In the genomic region with DNA sequence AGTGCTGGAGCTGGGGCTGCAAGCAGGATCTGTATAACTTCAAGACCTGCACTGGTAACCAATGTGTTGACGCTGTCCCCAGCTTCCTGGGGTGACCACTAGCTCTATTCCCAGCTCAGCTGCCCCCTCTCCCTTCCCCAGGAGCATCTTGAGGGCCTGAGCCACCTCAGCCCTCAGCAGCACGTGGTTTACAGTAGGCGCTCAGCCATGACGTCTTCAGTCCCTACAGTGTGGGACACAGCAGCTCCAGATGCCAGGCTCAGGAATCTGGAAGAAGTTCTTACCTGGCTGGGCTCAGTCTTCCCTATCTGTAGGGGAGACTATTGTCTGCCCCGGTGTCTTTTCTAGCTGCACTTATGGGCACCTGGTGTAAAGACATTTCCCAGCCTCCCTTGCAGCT, we compare ENCODE assay signal across 28 cellular contexts. TPM values are rescaled to one million over a fixed set of nuclear protein-coding genes. Genes with fewer than 3 reads are reported as not detected.
"Had no signal": no experiment of that assay in that cellular context is flagged by ENCODE, and none has a peak within 500 bp of the region (broad histone marks: within the 10 kb centered on the region; RNA-seq: fewer than 3 reads in every experiment).

No MANE protein-coding gene starts in this region.

- H3K9ac ChIP-seq: neural progenitor cell had no signal

- H3K27me3 ChIP-seq: hepatocyte, neural progenitor cell, pancreas had no signal

- DNase-seq: islet precursor cell; left cardiac atrium; left ventricle myocardium superior; lower lobe of right lung; mammary epithelial cell; mesenchymal stem cell; naive thymus-derived CD8-positive, alpha-beta T cell; nephron progenitor cell; pancreas; retina; right cardiac atrium; sigmoid colon; small intestine; spleen; stimulated activated CD4-positive, alpha-beta T cell treated with anti-CD3 and anti-CD28 coated beads, Interleukin-4, amount 100 ng/mL, for 24 hours; stimulated activated naive CD4-positive, alpha-beta T cell; tibial artery; trophoblast cell; upper lobe of right lung had no signal

- H3K4me2 ChIP-seq: hepatocyte, neural progenitor cell had no signal

- H3K4me1 ChIP-seq: lower lobe of right lung, pancreas, prostate gland, sigmoid colon, spleen, suprapubic skin, tibial artery, upper lobe of right lung had no signal

- H3K27ac Mint-ChIP-seq: nephron progenitor cell; stimulated activated effector memory CD8-positive, alpha-beta T cell treated with anti-CD3 and anti-CD28 coated beads, Interleukin-12 subunit alpha, Interleukin-12 subunit beta, amount 100 ng/mL, for 72 hours; stimulated activated naive CD8-positive, alpha-beta T cell treated with anti-CD3 and anti-CD28 coated beads, Interleukin-15, Interleukin-2, amounts not matched to agents 100 ng/mL and 50 ng/mL, for 24 hours had no signal

- H3K36me3 ChIP-seq: neural progenitor cell, pancreas, prostate gland, upper lobe of right lung had no signal

- ATAC-seq: left cardiac atrium; left lobe of liver; left ventricle myocardium superior; lower lobe of right lung; naive thymus-derived CD8-positive, alpha-beta T cell; pancreas; right cardiac atrium; stimulated activated effector memory CD8-positive, alpha-beta T cell treated with anti-CD3 and anti-CD28 coated beads, Interleukin-12 subunit alpha, Interleukin-12 subunit beta, amount 100 ng/mL, for 72 hours; upper lobe of right lung had no signal

- H3K4me1 Mint-ChIP-seq: naive thymus-derived CD8-positive, alpha-beta T cell; nephron progenitor cell; stimulated activated effector memory CD8-positive, alpha-beta T cell treated with anti-CD3 and anti-CD28 coated beads, Interleukin-12 subunit alpha, Interleukin-12 subunit beta, amount 100 ng/mL, for 72 hours had no signal

- H3K27ac ChIP-seq: hepatocyte, lower lobe of right lung, neural progenitor cell, pancreas, prostate gland, sigmoid colon, spleen, suprapubic skin, thoracic aorta, tibial artery, upper lobe of right lung had no signal

- H3K36me3 Mint-ChIP-seq: naive thymus-derived CD8-positive, alpha-beta T cell; neural progenitor cell; stimulated activated effector memory CD8-positive, alpha-beta T cell treated with anti-CD3 and anti-CD28 coated beads, Interleukin-12 subunit alpha, Interleukin-12 subunit beta, amount 100 ng/mL, for 72 hours had no signal

- H3K27me3 Mint-ChIP-seq: stimulated activated naive CD8-positive, alpha-beta T cell treated with anti-CD3 and anti-CD28 coated beads, Interleukin-15, Interleukin-2, amounts not matched to agents 100 ng/mL and 50 ng/mL, for 24 hours had no signal

- H3K9me3 ChIP-seq: lower lobe of right lung, pancreas, prostate gland, sigmoid colon, suprapubic skin, thoracic aorta, tibial artery, upper lobe of right lung had no signal

- FAIRE-seq: pancreas, small intestine had no signal

- H3K9me3 Mint-ChIP-seq: nephron progenitor cell; neural progenitor cell; stimulated activated effector memory CD8-positive, alpha-beta T cell treated with anti-CD3 and anti-CD28 coated beads, Interleukin-12 subunit alpha, Interleukin-12 subunit beta, amount 100 ng/mL, for 72 hours; stimulated activated naive CD8-positive, alpha-beta T cell treated with anti-CD3 and anti-CD28 coated beads, Interleukin-15, Interleukin-2, amounts not matched to agents 100 ng/mL and 50 ng/mL, for 24 hours had no signal

- H2AFZ ChIP-seq: hepatocyte, neural progenitor cell had no signal

- H3K79me2 ChIP-seq: hepatocyte had no signal

- H3K4me3 Mint-ChIP-seq: naive thymus-derived CD8-positive, alpha-beta T cell; nephron progenitor cell; neural progenitor cell; stimulated activated effector memory CD8-positive, alpha-beta T cell treated with anti-CD3 and anti-CD28 coated beads, Interleukin-12 subunit alpha, Interleukin-12 subunit beta, amount 100 ng/mL, for 72 hours; stimulated activated naive CD8-positive, alpha-beta T cell treated with anti-CD3 and anti-CD28 coated beads, Interleukin-15, Interleukin-2, amounts not matched to agents 100 ng/mL and 50 ng/mL, for 24 hours had no signal

- H3K4me3 ChIP-seq: hepatocyte, lower lobe of right lung, neural progenitor cell, pancreas, prostate gland, sigmoid colon, spleen, suprapubic skin, thoracic aorta, tibial artery, upper lobe of right lung had no signal

RNA-seq across cellular contexts. Expression of a gene that starts 8.6 kb away (rescaled TPM):
- total RNA-seq: kidney epithelial cell; left ventricle myocardium superior; mammary epithelial cell; naive thymus-derived CD8-positive, alpha-beta T cell had no signal
- polyA plus RNA-seq: mammary epithelial cell; naive thymus-derived CD8-positive, alpha-beta T cell had no signal

RNA-seq across cellular contexts. Expression of a gene that starts 27.1 kb away (rescaled TPM):
- total RNA-seq: naive thymus-derived CD8-positive, alpha-beta T cell had no signal
- polyA plus RNA-seq: naive thymus-derived CD8-positive, alpha-beta T cell had no signal
